Comparison of ENCODE assay signal across 10 cellular contexts in the genomic region with DNA sequence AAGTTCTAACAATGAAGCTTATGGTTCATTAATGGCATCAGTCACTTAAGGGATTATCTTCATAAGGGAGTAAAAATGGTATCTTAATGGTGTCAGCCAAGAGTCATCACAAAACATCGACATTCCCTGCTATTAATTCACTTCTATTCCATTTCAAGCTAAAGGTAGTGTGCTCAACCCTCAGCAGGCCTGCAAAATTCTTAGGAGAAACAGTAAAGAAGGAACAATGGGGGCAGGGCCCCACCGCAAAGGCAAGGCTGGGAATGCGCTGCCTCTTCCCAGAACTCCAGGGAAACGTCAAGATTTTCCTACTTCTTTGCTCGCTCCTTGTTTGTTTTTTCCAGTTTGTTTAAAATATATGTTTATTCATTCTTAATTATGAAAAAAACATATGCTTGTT.
DNase-seq lines count a peak whose midpoint lies in the region; ATAC-seq and TF ChIP-seq lines count a peak whose summit lies in the region.
"Had no signal": no experiment of that assay in that cellular context is flagged by ENCODE, and none has a peak within 500 bp of the region (broad histone marks: within the 10 kb centered on the region; RNA-seq: fewer than 3 reads in every experiment).

No MANE protein-coding gene starts in this region.

- H3K4me3 Mint-ChIP-seq in Calu3 (ENCODE audit: low read depth, unreplicated experiment): peak overlapping the region; percentile 62
- no peak overlapping the region for H3K4me3 Mint-ChIP-seq in CD4-positive, alpha-beta memory T cell

- no peaks in the 10 kb centered on the region for H3K27me3 ChIP-seq in Panc1 (ENCODE audit: control insufficient read depth, insufficient read depth, low read length)
- peaks cover 9% of the 10 kb centered on the region for H3K27me3 ChIP-seq in CD4-positive, alpha-beta memory T cell (ENCODE audit: insufficient read depth, low read length)

- H3K4me1 Mint-ChIP-seq in Calu3 (ENCODE audit: low read depth, unreplicated experiment): peaks cover 13% of the 10 kb centered on the region
- peaks cover 0 to 4% (median 2%) of the 10 kb centered on the region in 4 donors for H3K4me1 Mint-ChIP-seq in CD4-positive, alpha-beta memory T cell

- H3K27ac Mint-ChIP-seq in Calu3 (ENCODE audit: unreplicated experiment): no peak overlapping the region
- no peak overlapping the region for H3K27ac Mint-ChIP-seq in CD4-positive, alpha-beta memory T cell
- H3K27ac Mint-ChIP-seq: activated CD4-positive, alpha-beta T cell treated with anti-CD3 and anti-CD28 coated beads, Interleukin-2, amount 10 ng/mL, durations not matched to agents 24 days and 14 days had no signal

- peaks cover 56% of the 10 kb centered on the region for H3K27me3 Mint-ChIP-seq in Calu3 (ENCODE audit: unreplicated experiment)
- peaks cover 25 to 49% of the 10 kb centered on the region in 2 donors for H3K27me3 Mint-ChIP-seq in CD4-positive, alpha-beta memory T cell

- no TSS peak for BruUV-seq in Calu3 (replicated peaks; lab: Mats Ljungman, UMichigan)
- BruUV-seq in Panc1 (replicated peaks; lab: Mats Ljungman, UMichigan): no TSS peak

- no peaks in the 10 kb centered on the region for H3K36me3 ChIP-seq in Panc1 (ENCODE audit: control insufficient read depth, insufficient read depth, low read length)
- H3K36me3 ChIP-seq in CD4-positive, alpha-beta memory T cell (ENCODE audit: insufficient read depth, low read length): no peaks in the 10 kb centered on the region

- in situ Hi-C loops in Panc1 (cut with HindIII; ENCODE audit: low pct_unique_long_range_greater_than_20kb, low sequenced_read_pairs): no loop called here

- TF ChIP-seq CTCF in Calu3 (IDR thresholded peaks at IDR 0.05; ENCODE audit: unreplicated experiment) (no peak), Panc1 (IDR thresholded peaks at IDR 0.05) (no peak), foreskin fibroblast (IDR thresholded peaks at IDR 0.05; ENCODE audit: low read depth, low read length) (no peak), retinal pigment epithelial cell (conservative IDR thresholded peaks at IDR 0.05; ENCODE audit: low read depth, low read length) (no peak)

- peak overlapping the region; percentile 65 for H3K27ac ChIP-seq in Panc1 (ENCODE audit: low read length)
- H3K27ac ChIP-seq in CD4-positive, alpha-beta memory T cell (ENCODE audit: low read depth, low read length): no peak overlapping the region

- no peaks in the 10 kb centered on the region for H3K9me3 Mint-ChIP-seq in Calu3 (ENCODE audit: low read depth, unreplicated experiment)
- H3K9me3 Mint-ChIP-seq in CD4-positive, alpha-beta memory T cell: peaks cover 0 to 6% (median 0%) of the 10 kb centered on the region in 8 donors
- H3K9me3 Mint-ChIP-seq: activated CD4-positive, alpha-beta T cell treated with anti-CD3 and anti-CD28 coated beads, Interleukin-2, amount 10 ng/mL, durations not matched to agents 24 days and 14 days had no signal

- ATAC-seq in Panc1 (no peak), GM18519 (IDR thresholded peaks at IDR 0.05; ENCODE audit: low FRiP score, unreplicated experiment) (no peak)

- DNase-seq in Calu3 (no peak), Panc1 (ENCODE audit: low read depth, low spot score) (no peak), foreskin fibroblast (peak in 1 of 2 donors; percentile 35), retinal pigment epithelial cell (ENCODE audit: low read depth) (no peak), hepatic stellate cell (ENCODE audit: low spot score) (no peak), SIG-M5 treated with dmso at 0.1 percent for 504 hours (lab: John Stamatoyannopoulos, UW; ENCODE audit: unreplicated experiment) (no peak)
- DNase-seq in CD4-positive, alpha-beta memory T cell: no peak
- DNase-seq: amniotic stem cell had no signal

- no peaks in the 10 kb centered on the region for H3K36me3 Mint-ChIP-seq in Calu3 (ENCODE audit: insufficient read depth, unreplicated experiment)
- H3K36me3 Mint-ChIP-seq in CD4-positive, alpha-beta memory T cell: no peaks in the 10 kb centered on the region

- POLR2A ChIA-PET in Panc1 (lab: Charles Lee): no interaction called here
- POLR2A ChIA-PET in CD4-positive, alpha-beta memory T cell (lab: Charles Lee; ENCODE audit: partially characterized antibody): no interaction called here

- intact Hi-C loops in Calu3 (cut with micrococcal nuclease; ENCODE audit: unreplicated experiment) (loop anchor here (1.0 kb wide), 3 partner anchors 36 to 284 kb away; no protein-coding TSS in a partner anchor), Panc1 (cut with micrococcal nuclease; ENCODE audit: unreplicated experiment) (loop anchor here (1.0 kb wide), 2 partner anchors 253 to 284 kb away; no protein-coding TSS in a partner anchor)
- intact Hi-C loops in CD4-positive, alpha-beta memory T cell (cut with micrococcal nuclease): loop anchor here (1.0 kb wide), 2 partner anchors 253 to 283 kb away; no protein-coding TSS in a partner anchor

- H3K9me3 ChIP-seq in Panc1 (ENCODE audit: control insufficient read depth, insufficient read depth, low read depth, low read length): no peaks in the 10 kb centered on the region
- no peaks in the 10 kb centered on the region for H3K9me3 ChIP-seq in CD4-positive, alpha-beta memory T cell (ENCODE audit: control insufficient read depth in 1 of 2, low read length in 2 of 2)

- 0 out of 2 replicates have a peak, but pooled peaks cover 4% of the 10 kb centered on the region for H3K4me1 ChIP-seq in Panc1 (ENCODE audit: control insufficient read depth, insufficient read depth, low read length)
- H3K4me1 ChIP-seq in CD4-positive, alpha-beta memory T cell (ENCODE audit: insufficient read depth, low read length): peaks cover 5% of the 10 kb centered on the region

- CTCF ChIA-PET in Calu3 (lab: Charles Lee) (interaction anchor here (0.5 to 1.7 kb wide), 4 partner anchors 37 to 254 kb away, joined by 3 to 7 read pairs (median 4); no protein-coding TSS in a partner anchor), Panc1 (lab: Charles Lee) (interaction anchor here (0.5 to 2.1 kb wide), 4 partner anchors 37 to 284 kb away, joined by 4 to 6 read pairs (median 6); no protein-coding TSS in a partner anchor)
- CTCF ChIA-PET in CD4-positive, alpha-beta memory T cell (lab: Charles Lee; ENCODE audit: partially characterized antibody): interaction anchor here (0.7 to 3.6 kb wide), 16 partner anchors 9 to 703 kb away, joined by 3 to 33 read pairs (median 4); no protein-coding TSS in a partner anchor

- H3K4me3 ChIP-seq in Panc1 (ENCODE audit: low read depth in 2 of 2, low read length in 2 of 2) (peak overlapping the region; percentile 35 to 40), foreskin fibroblast (ENCODE audit: low read depth in 1 of 2, low read length in 2 of 2) (peak overlapping the region; percentile 25 to 29), retinal pigment epithelial cell (ENCODE audit: low read length) (peak overlapping the region; percentile 52)
- no peak overlapping the region for H3K4me3 ChIP-seq in CD4-positive, alpha-beta memory T cell (ENCODE audit: low read length in 2 of 2)

Comparison
In these comparisons a context has a peak if more than half of its experiments do, and no peak if none do; other contexts are left out.
1. H3K4me3 ChIP-seq: peak in Panc1 (2 of 2), foreskin fibroblast (2 of 2) and retinal pigment epithelial cell (single experiment); none in CD4-positive, alpha-beta memory T cell (0 of 2).